21 cellular contexts compared by ENCODE assay signal in genomic region chr10:114432704-114433103, GRCh38.
"Had no signal": no experiment of that assay in that cellular context is flagged by ENCODE, and none has a peak within 500 bp of the region (broad histone marks: within the 10 kb centered on the region; RNA-seq: fewer than 3 reads in every experiment).

No MANE protein-coding gene starts in this region.

- H3K4me1 Mint-ChIP-seq: activated naive CD4-positive, alpha-beta T cell treated with anti-CD3 and anti-CD28 coated beads, Interleukin-2, amount 10 ng/mL, durations not matched to agents 7 days and 5 days had no signal

- H3K27me3 ChIP-seq: cardiac muscle cell, esophagus muscularis mucosa, neutrophil, right lobe of liver, stomach, vagina had no signal

- H3K4me3 ChIP-seq: cardiac muscle cell, esophagus muscularis mucosa, right lobe of liver, stomach, vagina had no signal

- H3K27me3 Mint-ChIP-seq: activated CD8-positive, alpha-beta memory T cell treated with anti-CD3 and anti-CD28 coated beads, Interleukin-2, amount 10 ng/mL, durations not matched to agents 7 days and 5 days; activated naive CD4-positive, alpha-beta T cell treated with anti-CD3 and anti-CD28 coated beads, Interleukin-2, amount 10 ng/mL, durations not matched to agents 7 days and 5 days; natural killer cell treated with Interleukin-12 subunit alpha and Interleukin-12 subunit beta and Interleukin-15 and Interleukin-18, amount 100 ng/mL, for 72 hours had no signal

- ATAC-seq: activated CD4-positive, CD25-positive, alpha-beta regulatory T cell treated with anti-CD3 and anti-CD28 coated beads, Interleukin-2, amount 50 U/mL, for 24 hours; activated CD8-positive, alpha-beta memory T cell treated with anti-CD3 and anti-CD28 coated beads, Interleukin-2, amount 10 ng/mL, durations not matched to agents 7 days and 5 days; natural killer cell treated with Interleukin-12 subunit alpha and Interleukin-12 subunit beta and Interleukin-15 and Interleukin-18, amount 100 ng/mL, for 72 hours; right lobe of liver had no signal

- DNase-seq: activated CD4-positive, alpha-beta T cell treated with anti-CD3 and anti-CD28 coated beads, Interleukin-2, amount 50 U/mL, for 4 hours; activated CD8-positive, alpha-beta memory T cell treated with anti-CD3 and anti-CD28 coated beads, Interleukin-2, amount 10 ng/mL, durations not matched to agents 7 days and 5 days; activated effector memory CD4-positive, alpha-beta T cell treated with Interleukin-2 at 50 U/mL for 16 hours; activated naive CD4-positive, alpha-beta T cell treated with anti-CD3 and anti-CD28 coated beads, Interleukin-2, amount 10 ng/mL, durations not matched to agents 7 days and 5 days; amygdala; dermis blood vessel endothelial cell; effector memory CD4-positive, alpha-beta T cell; right lobe of liver; small intestine; stimulated activated CD4-positive, alpha-beta T cell treated with anti-CD3 and anti-CD28 coated beads, Interleukin-15, amount 100 ng/mL, for 24 hours; stimulated activated CD4-positive, alpha-beta T cell treated with anti-CD3 and anti-CD28 coated beads, Interleukin-2, amount 100 ng/mL, for 48 hours; stomach; T1000; trophoblast cell had no signal

- H3K4me1 ChIP-seq: right lobe of liver had no signal

- H3K9me3 Mint-ChIP-seq: activated naive CD4-positive, alpha-beta T cell treated with anti-CD3 and anti-CD28 coated beads, Interleukin-2, amount 10 ng/mL, durations not matched to agents 7 days and 5 days; natural killer cell treated with Interleukin-12 subunit alpha and Interleukin-12 subunit beta and Interleukin-15 and Interleukin-18, amount 100 ng/mL, for 72 hours had no signal

- H3K27ac Mint-ChIP-seq: activated CD8-positive, alpha-beta memory T cell treated with anti-CD3 and anti-CD28 coated beads, Interleukin-2, amount 10 ng/mL, durations not matched to agents 7 days and 5 days; activated naive CD4-positive, alpha-beta T cell treated with anti-CD3 and anti-CD28 coated beads, Interleukin-2, amount 10 ng/mL, durations not matched to agents 7 days and 5 days; natural killer cell treated with Interleukin-12 subunit alpha and Interleukin-12 subunit beta and Interleukin-15 and Interleukin-18, amount 100 ng/mL, for 72 hours had no signal

- H3K36me3 ChIP-seq: neutrophil had no signal

- H3K4me3 Mint-ChIP-seq: activated CD8-positive, alpha-beta memory T cell treated with anti-CD3 and anti-CD28 coated beads, Interleukin-2, amount 10 ng/mL, durations not matched to agents 7 days and 5 days; activated naive CD4-positive, alpha-beta T cell treated with anti-CD3 and anti-CD28 coated beads, Interleukin-2, amount 10 ng/mL, durations not matched to agents 7 days and 5 days; natural killer cell treated with Interleukin-12 subunit alpha and Interleukin-12 subunit beta and Interleukin-15 and Interleukin-18, amount 100 ng/mL, for 72 hours had no signal

- H3K9me3 ChIP-seq: esophagus muscularis mucosa, neutrophil, right lobe of liver, stomach, vagina had no signal

- H3K27ac ChIP-seq: cardiac muscle cell, esophagus muscularis mucosa, neutrophil, parathyroid adenoma, right lobe of liver, stomach, vagina had no signal

- H2AFZ ChIP-seq: parathyroid adenoma had no signal

- H3K9ac ChIP-seq: parathyroid adenoma had no signal

- H3K36me3 Mint-ChIP-seq: natural killer cell treated with Interleukin-12 subunit alpha and Interleukin-12 subunit beta and Interleukin-15 and Interleukin-18, amount 100 ng/mL, for 72 hours had no signal
